ENCODE assay signal across 26 cellular contexts in genomic region chr9:122307925-122308324, GRCh38. TPM values are rescaled to one million over a fixed set of nuclear protein-coding genes. Genes with fewer than 3 reads are reported as not detected.
A peak's percentile ranks its signal among the peaks of the same experiment; 100 is the strongest.
DNase-seq lines count a peak whose midpoint lies in the region; ATAC-seq and TF ChIP-seq lines count a peak whose summit lies in the region.
"Had no signal": no experiment of that assay in that cellular context is flagged by ENCODE, and none has a peak within 500 bp of the region (broad histone marks: within the 10 kb centered on the region; RNA-seq: fewer than 3 reads in every experiment).

No MANE protein-coding gene starts in this region.

- H3K27me3 ChIP-seq in right atrium auricular region (no peaks in the 10 kb centered on the region), upper lobe of left lung (no peaks in the 10 kb centered on the region)
- H3K27me3 ChIP-seq: gastrocnemius medialis had no signal

- intact Hi-C loops in Right ventricle myocardium inferior (cut with DNase I): loop anchor here (2.0 to 5.0 kb wide), 2 partner anchors 39 to 56 kb away; no protein-coding TSS in a partner anchor

- TF ChIP-seq CTCF in right atrium auricular region (IDR thresholded peaks at IDR 0.05) (no peak), foreskin fibroblast (IDR thresholded peaks at IDR 0.05; ENCODE audit: low read depth, low read length) (no peak), upper lobe of left lung (IDR thresholded peaks at IDR 0.05) (no peak)

- H3K36me3 ChIP-seq in right atrium auricular region (peaks cover 57% of the 10 kb centered on the region), upper lobe of left lung (peaks cover 0 to 7% (median 5%) of the 10 kb centered on the region in 4 donors)

- H3K27ac ChIP-seq in right atrium auricular region: no peak overlapping the region
- H3K27ac ChIP-seq in upper lobe of left lung: peak overlapping the region in 3 of 4 donors; percentile 23 to 53 (median 46)
- H3K27ac ChIP-seq: 22Rv1, C4-2B had no signal

- WGBS in upper lobe of left lung, 2 donors: 70 to 75% methylated on average over 1 of the region's 1 CpG

- H3K4me3 ChIP-seq in right atrium auricular region (no peak overlapping the region), foreskin fibroblast (ENCODE audit: low read depth in 1 of 2, low read length in 2 of 2) (no peak overlapping the region), upper lobe of left lung (no peak overlapping the region)
- H3K4me3 ChIP-seq: gastrocnemius medialis, HAP-1 had no signal

- no peak for TF ChIP-seq POLR2A in upper lobe of left lung (IDR thresholded peaks at IDR 0.05)

- H3K4me1 ChIP-seq in right atrium auricular region (no peaks in the 10 kb centered on the region), upper lobe of left lung (peaks cover 5 to 31% (median 11%) of the 10 kb centered on the region in 4 donors)
- H3K4me1 ChIP-seq: Caco-2 had no signal

- DNase-seq in Right ventricle myocardium inferior (ENCODE audit: missing footprints) (no peak), right atrium auricular region (ENCODE audit: low spot score) (no peak), foreskin fibroblast (peak; percentile 23 to 47), left lobe of liver (ENCODE audit: low spot score) (no peak), upper lobe of left lung (peak in 1 of 2 donors; percentile 28), glomerular visceral epithelial cell (ENCODE audit: extremely low spot score) (no peak), occipital lobe (lab: John Stamatoyannopoulos, UW) (no peak)
- DNase-seq in activated CD4-positive, alpha-beta T cell treated with anti-CD3 and anti-CD28 coated beads for 1 hour: no peak
- DNase-seq: activated CD4-positive, alpha-beta memory T cell treated with anti-CD3 and anti-CD28 coated beads, Interleukin-2, amount 10 ng/mL, durations not matched to agents 7 days and 5 days; anterior cingulate cortex; Caco-2; DMS53; endodermal cell; gastrocnemius medialis; naive thymus-derived CD8-positive, alpha-beta T cell; NCI-H1436; NCI-H2081 treated with DMSO at 0.1 percent for 48 hours; NCI-H2227 treated with DMSO at 0.1 percent for 48 hours; NCI-H526 treated with DMSO at 0.1 percent for 48 hours; SHP77; small intestine; stimulated activated naive B cell treated with anti-CD40 and anti-IgM and Interleukin-4, amounts not matched to agents 10 μg/mL and 1 μg/mL and 100 μg/mL, for 72 hours had no signal

- ATAC-seq in Right ventricle myocardium inferior (peak; percentile 16), left lobe of liver (peak; percentile 55), upper lobe of left lung (ENCODE audit: low FRiP score in 2 of 2) (no peak)
- ATAC-seq: activated T-helper 17 cell treated with anti-CD3 and anti-CD28 coated beads, Interleukin-2, amount 50 U/mL, for 72 hours; naive thymus-derived CD8-positive, alpha-beta T cell; stimulated activated naive B cell treated with anti-CD40 and anti-IgM and Interleukin-4, amounts not matched to agents 10 μg/mL and 1 μg/mL and 100 μg/mL, for 72 hours had no signal

- peak in 1 of 4 donors; percentile 15 for TF ChIP-seq EP300 in upper lobe of left lung (IDR thresholded peaks at IDR 0.05)

- H3K9me3 ChIP-seq in right atrium auricular region (no peaks in the 10 kb centered on the region), upper lobe of left lung (no peaks in the 10 kb centered on the region)
- H3K9me3 ChIP-seq: Caco-2, gastrocnemius medialis, HAP-1 had no signal

RNA-seq across cellular contexts. Expression of gene MRRF, which starts 43.2 kb away (rescaled TPM):
- total RNA-seq in Right ventricle myocardium inferior: 39.1 TPM
- total RNA-seq in right atrium auricular region: 10 to 100 TPM; 20.7 to 21.4 TPM
- total RNA-seq in left lobe of liver: 16.3 TPM
- total RNA-seq in upper lobe of left lung: 10 to 100 TPM; 21.4 to 54.5 (median 29.7) TPM
- total RNA-seq in occipital lobe: 26.2 TPM

RNA-seq across cellular contexts. Expression of gene RBM18, which starts 43.3 kb away (rescaled TPM):
- 38.5 TPM for total RNA-seq in Right ventricle myocardium inferior
- total RNA-seq in right atrium auricular region: 10 to 100 TPM; 19.2 to 23.2 TPM
- 7.5 TPM for total RNA-seq in left lobe of liver
- 10 to 100 TPM in 3 of 6 donors, 1 to 10 TPM in 3; 3.0 to 19.9 (median 11.8) TPM for total RNA-seq in upper lobe of left lung
- total RNA-seq in occipital lobe: 18.1 TPM

Comparison
In these comparisons a context has a peak if more than half of its experiments do, and no peak if none do; other contexts are left out.
1. ATAC-seq: peak in Right ventricle myocardium inferior (single experiment) and left lobe of liver (single experiment); none in upper lobe of left lung (0 of 2).
2. DNase-seq: peak in foreskin fibroblast (2 of 2); none in Right ventricle myocardium inferior (single experiment), right atrium auricular region (single experiment), left lobe of liver (single experiment), glomerular visceral epithelial cell (single experiment), occipital lobe (single experiment) and activated CD4-positive, alpha-beta T cell treated with anti-CD3 and anti-CD28 coated beads for 1 hour (single experiment).
3. H3K27ac ChIP-seq: peak in upper lobe of left lung (3 of 4); none in right atrium auricular region (0 of 2).